16 cellular contexts compared by ENCODE assay signal in the genomic region with DNA sequence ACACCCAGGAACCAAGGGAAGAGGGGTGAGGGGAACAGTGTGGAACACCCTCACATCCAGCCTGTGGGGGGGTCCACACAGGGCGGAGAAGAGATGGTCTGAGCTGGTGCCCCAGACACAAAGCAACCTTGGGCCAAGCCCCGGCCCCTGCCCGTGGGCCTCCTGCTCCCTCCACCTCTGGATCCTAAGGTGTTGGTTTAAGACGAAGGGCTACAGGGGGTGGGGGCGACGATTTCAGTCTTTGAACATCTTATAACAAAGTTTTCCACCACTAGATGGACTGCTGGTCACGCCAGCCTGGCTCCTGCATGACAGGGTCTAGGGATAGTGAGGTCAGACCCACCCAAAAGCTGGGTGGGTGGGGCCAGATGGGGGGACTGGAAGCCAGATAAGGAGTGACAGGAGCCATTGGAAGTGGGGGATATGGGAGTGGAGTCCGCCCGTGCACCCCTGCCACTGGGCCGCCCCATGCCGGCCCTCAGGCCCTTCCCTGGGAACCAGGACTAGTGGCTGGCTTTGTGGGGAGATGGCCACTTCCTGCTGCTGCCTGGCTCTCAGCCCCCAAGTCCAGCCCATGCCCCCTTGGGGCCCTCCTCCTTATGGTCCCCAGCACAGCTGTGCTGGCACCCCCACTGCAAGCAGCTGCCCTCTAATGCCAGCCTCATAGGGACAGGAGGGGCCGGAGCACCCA.
A peak's percentile ranks its signal among the peaks of the same experiment; 100 is the strongest.
DNase-seq lines count a peak whose midpoint lies in the region; ATAC-seq and TF ChIP-seq lines count a peak whose summit lies in the region.
"Had no signal": no experiment of that assay in that cellular context is flagged by ENCODE, and none has a peak within 500 bp of the region (broad histone marks: within the 10 kb centered on the region; RNA-seq: fewer than 3 reads in every experiment).

No MANE protein-coding gene starts in this region.

- H2BK120ac ChIP-seq in mesenchymal stem cell (ENCODE audit: low read depth, low read length), result no peak overlapping the region

- H2BK15ac ChIP-seq in mesenchymal stem cell (ENCODE audit: low read depth, poor library complexity, severe bottlenecking), result no peak overlapping the region

- H3K9ac ChIP-seq in mesenchymal stem cell (ENCODE audit: low read length), result no peak overlapping the region

- ATAC-seq in heart left ventricle (no peak), HG03175 (IDR thresholded peaks at IDR 0.05; ENCODE audit: unreplicated experiment) (no peak)

- intact Hi-C loops in heart left ventricle (cut with DNase I) (loop anchor here in 7 of 10 donors (2.0 kb wide), 4 partner anchors 235 to 245 kb away; a partner anchor contains a TSS), ascending aorta (cut with DNase I) (loop anchor here (2.0 kb wide), 1 partner anchor 237 kb away; a partner anchor contains a TSS), tibial artery (cut with DNase I; ENCODE audit: low total_unique reads) (loop anchor here (2.0 kb wide), 1 partner anchor 243 kb away; no protein-coding TSS in a partner anchor)

- H2AFZ ChIP-seq in mesenchymal stem cell (ENCODE audit: low read depth, low read length), result no peak overlapping the region

- no peak overlapping the region for H3K14ac ChIP-seq in mesenchymal stem cell (ENCODE audit: low read length in 2 of 2)

- WGBS in heart left ventricle, 4 donors, result 88 to 98% (median 91%) methylated on average over 8 to 12 of the region's 12 CpGs
- WGBS in mesenchymal stem cell, result 95% methylated on average over 8 of the region's 12 CpGs

- no peak for TF ChIP-seq POLR2A in heart left ventricle (IDR thresholded peaks at IDR 0.05)

- H2BK12ac ChIP-seq in mesenchymal stem cell (ENCODE audit: low read length in 2 of 2), result no peak overlapping the region

- H3K4ac ChIP-seq in mesenchymal stem cell (ENCODE audit: low read depth in 1 of 2, low read length in 2 of 2), result no peak overlapping the region

- DNase-seq in heart left ventricle (peak in 1 of 5 donors; percentile 40), right atrium auricular region (ENCODE audit: low spot score) (no peak), ascending aorta (ENCODE audit: low spot score in 2 of 2) (no peak), mesenchymal stem cell (no peak), tibial artery (no peak)
- DNase-seq in activated CD4-positive, alpha-beta T cell treated with anti-CD3 and anti-CD28 coated beads, Interleukin-2, amount 50 U/mL, for 48 hours, result no peak
- no peak for DNase-seq in activated CD4-positive, alpha-beta T cell treated with anti-CD3 and anti-CD28 coated beads for 4 hours
- DNase-seq: C1 segment of cervical spinal cord, GDM1, NCI-H1105, NCI-H2081, NCI-H2171 treated with DMSO at 0.1 percent for 48 hours, NCI-H446, NCI-H69 had no signal

- H3K27ac ChIP-seq in heart left ventricle (peak overlapping the region in 8 of 12 donors; percentile 0 to 71 (median 50)), right atrium auricular region (peak overlapping the region in 1 of 2 donors; percentile 18), ascending aorta (peak overlapping the region; percentile 10 to 60), mesenchymal stem cell (ENCODE audit: low read length, poor library complexity, severe bottlenecking) (no peak overlapping the region), tibial artery (peak overlapping the region; percentile 5 to 11)
- H3K27ac ChIP-seq: A549 had no signal

- H3K27me3 ChIP-seq in heart left ventricle (no peaks in the 10 kb centered on the region), right atrium auricular region (no peaks in the 10 kb centered on the region), ascending aorta (no peaks in the 10 kb centered on the region), mesenchymal stem cell (ENCODE audit: control insufficient read depth in 1 of 2, insufficient read depth in 1 of 2, low read length in 2 of 2) (no peaks in the 10 kb centered on the region), tibial artery (no peaks in the 10 kb centered on the region)

- peak overlapping the region; percentile 31 for H4K91ac ChIP-seq in mesenchymal stem cell (ENCODE audit: low read length)

- no peak overlapping the region for H3K4me2 ChIP-seq in mesenchymal stem cell (ENCODE audit: low read length, poor library complexity, severe bottlenecking)
- H3K4me2 ChIP-seq: A549 had no signal

- H3K36me3 ChIP-seq in heart left ventricle (peaks cover 0 to 75% (median 40%) of the 10 kb centered on the region in 9 donors), right atrium auricular region (peaks cover 22% of the 10 kb centered on the region), ascending aorta (peaks cover 56 to 64% of the 10 kb centered on the region in 2 donors), mesenchymal stem cell (ENCODE audit: control insufficient read depth in 1 of 2, insufficient read depth in 2 of 2, low read depth in 1 of 2, low read length in 2 of 2) (peaks cover 8 to 31% of the 10 kb centered on the region in 2 experiments), tibial artery (peaks cover 17 to 62% (median 52%) of the 10 kb centered on the region in 3 donors)

- H3K4me3 ChIP-seq in heart left ventricle, result no peak overlapping the region
- no peak overlapping the region for H3K4me3 ChIP-seq in right atrium auricular region
- no peak overlapping the region for H3K4me3 ChIP-seq in ascending aorta
- no peak overlapping the region for H3K4me3 ChIP-seq in mesenchymal stem cell (ENCODE audit: insufficient read depth in 1 of 2, low read depth in 1 of 2, low read length in 2 of 2)
- no peak overlapping the region for H3K4me3 ChIP-seq in tibial artery
- H3K4me3 ChIP-seq: A549 had no signal

- no peaks in the 10 kb centered on the region for H3K9me3 ChIP-seq in heart left ventricle
- H3K9me3 ChIP-seq in right atrium auricular region, result no peaks in the 10 kb centered on the region
- H3K9me3 ChIP-seq in ascending aorta, result no peaks in the 10 kb centered on the region
- no peaks in the 10 kb centered on the region for H3K9me3 ChIP-seq in mesenchymal stem cell (ENCODE audit: control insufficient read depth, low read length)
- H3K9me3 ChIP-seq in tibial artery, result no peaks in the 10 kb centered on the region
- H3K9me3 ChIP-seq: A549 had no signal

- no peak overlapping the region for H3K18ac ChIP-seq in mesenchymal stem cell (ENCODE audit: low read depth in 1 of 2, low read length in 2 of 2)

- H2BK5ac ChIP-seq in mesenchymal stem cell (ENCODE audit: low read depth, low read length, poor library complexity, severe bottlenecking), result no peak overlapping the region

- H4K8ac ChIP-seq in mesenchymal stem cell (ENCODE audit: low read length), result no peak overlapping the region

- H2AK5ac ChIP-seq in mesenchymal stem cell (ENCODE audit: low read length, severe bottlenecking), result no peak overlapping the region

- H3K4me1 ChIP-seq in heart left ventricle, result peaks cover 0 to 36% (median 18%) of the 10 kb centered on the region in 12 donors
- peaks cover 0 to 35% of the 10 kb centered on the region in 2 donors for H3K4me1 ChIP-seq in right atrium auricular region
- peaks cover 12 to 17% of the 10 kb centered on the region in 2 donors for H3K4me1 ChIP-seq in ascending aorta
- H3K4me1 ChIP-seq in mesenchymal stem cell (ENCODE audit: control insufficient read depth, insufficient read depth, low read depth, low read length), result peaks cover 25% of the 10 kb centered on the region
- peaks cover 0 to 27% (median 18%) of the 10 kb centered on the region in 4 donors for H3K4me1 ChIP-seq in tibial artery
- H3K4me1 ChIP-seq: A549 had no signal

- H3K79me1 ChIP-seq in mesenchymal stem cell (replicated peaks; ENCODE audit: low read length, poor library complexity, severe bottlenecking), result no peaks in the 10 kb centered on the region

- no peak for TF ChIP-seq CTCF in heart left ventricle (IDR thresholded peaks at IDR 0.05)
- TF ChIP-seq CTCF in right atrium auricular region (IDR thresholded peaks at IDR 0.05), result no peak
- no peak for TF ChIP-seq CTCF in ascending aorta (IDR thresholded peaks at IDR 0.05)
- no peak for TF ChIP-seq CTCF in tibial artery (IDR thresholded peaks at IDR 0.05)

- H3K23ac ChIP-seq in mesenchymal stem cell (ENCODE audit: low read length in 2 of 2), result no peak overlapping the region
